In genomic region chr6:411402-412145, GRCh38 we compare ENCODE assay signal across 14 cellular contexts. TPM values are rescaled to one million over a fixed set of nuclear protein-coding genes. Genes with fewer than 3 reads are reported as not detected.
DNase-seq lines count a peak whose midpoint lies in the region; ATAC-seq and FAIRE-seq lines count a peak whose summit lies in the region.
"Had no signal": no experiment of that assay in that cellular context is flagged by ENCODE, and none has a peak within 500 bp of the region (broad histone marks: within the 10 kb centered on the region; RNA-seq: fewer than 3 reads in every experiment).

No MANE protein-coding gene starts in this region.

- H3K27me3 Mint-ChIP-seq in T-helper 2 cell treated with Interferon-gamma antibody and Interleukin-4, amounts not matched to agents 5 μg/mL and 100 μg/mL, for 36 hours (ENCODE audit: low read depth), result no peaks in the 10 kb centered on the region
- H3K27me3 Mint-ChIP-seq in T-helper 17 cell, result no peaks in the 10 kb centered on the region
- H3K27me3 Mint-ChIP-seq in naive thymus-derived CD8-positive, alpha-beta T cell, result no peaks in the 10 kb centered on the region

- H3K4me1 Mint-ChIP-seq in T-helper 2 cell treated with Interferon-gamma antibody and Interleukin-4, amounts not matched to agents 5 μg/mL and 100 μg/mL, for 36 hours (ENCODE audit: low read depth), result peaks cover 53% of the 10 kb centered on the region
- H3K4me1 Mint-ChIP-seq in T-helper 17 cell, result peaks cover 3% of the 10 kb centered on the region
- H3K4me1 Mint-ChIP-seq in naive thymus-derived CD8-positive, alpha-beta T cell, result peaks cover 0 to 4% (median 2%) of the 10 kb centered on the region in 4 donors

- DNase-seq in T-helper 2 cell treated with Interferon-gamma antibody and Interleukin-4, amounts not matched to agents 5 μg/mL and 100 μg/mL, for 36 hours (ENCODE audit: low spot score), result no peak
- no peak for DNase-seq in T-helper 2 cell
- DNase-seq in GM19239 (ENCODE audit: insufficient read length, low spot score), result no peak
- DNase-seq in T-helper 17 cell, result no peak
- DNase-seq in left kidney (ENCODE audit: low read depth, low spot score), result peak; percentile 87
- DNase-seq in stimulated activated CD8-positive, alpha-beta memory T cell treated with anti-CD3 and anti-CD28 coated beads, Interleukin-4, amount 100 ng/mL, for 48 hours, result no peak
- no peak for DNase-seq in dermis blood vessel endothelial cell
- DNase-seq in naive thymus-derived CD8-positive, alpha-beta T cell, result no peak
- DNase-seq: head of caudate nucleus; NCI-H1048; stimulated activated CD4-positive, alpha-beta T cell treated with anti-CD3 and anti-CD28 coated beads, Interleukin-15, amount 100 ng/mL, for 24 hours had no signal

- H3K9me3 Mint-ChIP-seq in T-helper 2 cell treated with Interferon-gamma antibody and Interleukin-4, amounts not matched to agents 5 μg/mL and 100 μg/mL, for 36 hours, result peaks cover 27% of the 10 kb centered on the region
- peaks cover 8 to 25% (median 16%) of the 10 kb centered on the region in 9 donors for H3K9me3 Mint-ChIP-seq in naive thymus-derived CD8-positive, alpha-beta T cell

- peak overlapping the region; percentile 29 for H3K27ac Mint-ChIP-seq in T-helper 2 cell treated with Interferon-gamma antibody and Interleukin-4, amounts not matched to agents 5 μg/mL and 100 μg/mL, for 36 hours
- H3K27ac Mint-ChIP-seq in T-helper 17 cell, result no peak overlapping the region
- peak overlapping the region in 1 of 10 donors; percentile 57 for H3K27ac Mint-ChIP-seq in naive thymus-derived CD8-positive, alpha-beta T cell

- FAIRE-seq in GM19239 (lab: Jason Lieb, UNC), result peak; percentile 82
- FAIRE-seq: urothelium cell line had no signal

- H3K4me3 Mint-ChIP-seq in T-helper 2 cell treated with Interferon-gamma antibody and Interleukin-4, amounts not matched to agents 5 μg/mL and 100 μg/mL, for 36 hours, result no peak overlapping the region
- H3K4me3 Mint-ChIP-seq in T-helper 17 cell, result peak overlapping the region; percentile 31
- H3K4me3 Mint-ChIP-seq in naive thymus-derived CD8-positive, alpha-beta T cell, result no peak overlapping the region

- no peak for ATAC-seq in T-helper 17 cell
- ATAC-seq in naive thymus-derived CD8-positive, alpha-beta T cell, result no peak

- peaks cover 91% of the 10 kb centered on the region for H3K36me3 Mint-ChIP-seq in T-helper 2 cell treated with Interferon-gamma antibody and Interleukin-4, amounts not matched to agents 5 μg/mL and 100 μg/mL, for 36 hours (ENCODE audit: low read depth)
- H3K36me3 Mint-ChIP-seq in T-helper 17 cell (ENCODE audit: low read depth), result peaks cover 2% of the 10 kb centered on the region
- H3K36me3 Mint-ChIP-seq in naive thymus-derived CD8-positive, alpha-beta T cell, result peaks cover 22 to 35% (median 28%) of the 10 kb centered on the region in 3 donors

- POLR2A ChIA-PET in naive thymus-derived CD8-positive, alpha-beta T cell (lab: Charles Lee), result no interaction called here

- no peaks in the 10 kb centered on the region for H3K9me3 ChIP-seq in T-helper 17 cell (ENCODE audit: control insufficient read depth, low read length, poor library complexity, severe bottlenecking)

RNA-seq across cellular contexts. Expression of gene IRF4, which starts 20.0 kb away (rescaled TPM):
- total RNA-seq in T-helper 17 cell, result 10 to 100 TPM; 16.6 to 32.8 TPM
- 0.05 TPM in 1 of 2 replicates, not detected in the other for total RNA-seq in dermis blood vessel endothelial cell
- 10 to 100 TPM in 1 of 2 experiments, 1 to 10 TPM in 1; 7.4 to 10.4 TPM for total RNA-seq in naive thymus-derived CD8-positive, alpha-beta T cell
- polyA plus RNA-seq in naive thymus-derived CD8-positive, alpha-beta T cell, result under 1 TPM; 0.44 to 0.97 (median 0.94) TPM
- total RNA-seq: myocyte had no signal
- polyA plus RNA-seq: AG04450 had no signal
